Comparison of ENCODE assay signal across 8 cellular contexts in genomic region chr3:70982700-70983140, GRCh38.
DNase-seq lines count a peak whose midpoint lies in the region; ATAC-seq, FAIRE-seq and TF ChIP-seq lines count a peak whose summit lies in the region.

No MANE protein-coding gene starts in this region.

- H3K9me3 ChIP-seq in adipocyte (ENCODE audit: control insufficient read depth, low read length), result no peaks in the 10 kb centered on the region
- H3K9me3 ChIP-seq in cardiac muscle cell (ENCODE audit: low read depth), result no peaks in the 10 kb centered on the region

- H3K36me3 ChIP-seq in adipocyte (ENCODE audit: control insufficient read depth, insufficient read depth, low read length, severe bottlenecking) (peaks cover 35% of the 10 kb centered on the region), cardiac muscle cell (peaks cover 45% of the 10 kb centered on the region)

- peak overlapping the region; percentile 63 for H3K4me3 ChIP-seq in adipocyte (ENCODE audit: low read length)
- no peak overlapping the region for H3K4me3 ChIP-seq in cardiac muscle cell

- TF ChIP-seq CTCF in cardiac muscle cell (IDR thresholded peaks at IDR 0.05; ENCODE audit: low read depth, low read length), result no peak

- no peak for FAIRE-seq in HTR-8/SVneo (lab: Jason Lieb, UNC)

- H3K27me3 ChIP-seq in adipocyte (replicated peaks; ENCODE audit: control insufficient read depth, insufficient read depth, low read length), result no peaks in the 10 kb centered on the region
- H3K27me3 ChIP-seq in cardiac muscle cell, result no peaks in the 10 kb centered on the region

- H3K4me1 ChIP-seq in adipocyte (ENCODE audit: control insufficient read depth, insufficient read depth, low read length) (peaks cover 34% of the 10 kb centered on the region), cardiac muscle cell (ENCODE audit: low read depth) (peaks cover 10% of the 10 kb centered on the region)

- peak; percentile 16 for DNase-seq in stimulated activated CD4-positive, alpha-beta T cell treated with anti-CD3 and anti-CD28 coated beads, Interleukin-4, amount 100 ng/mL, for 24 hours
- no peak for DNase-seq in stimulated activated CD4-positive, alpha-beta T cell treated with anti-CD3 and anti-CD28 coated beads, Interleukin-2, amount 100 ng/mL, for 24 hours
- DNase-seq in HTR-8/SVneo (ENCODE audit: insufficient read length, low spot score) (peak; percentile 37), adipocyte (ENCODE audit: low read depth) (peak; percentile 80), cardiac muscle cell (ENCODE audit: low read depth in 1 of 2, low spot score in 1 of 2) (peak in 1 of 2 donors; percentile 74), pons (ENCODE audit: low spot score) (peak; percentile 78), NCI-H446 (lab: John Stamatoyannopoulos, UW) (no peak)

- ATAC-seq in GM18505 (IDR thresholded peaks at IDR 0.05; ENCODE audit: unreplicated experiment), result no peak

- no peak for TF ChIP-seq POLR2A in GM18505 (IDR thresholded peaks at IDR 0.05; ENCODE audit: borderline replicate concordance, extremely low read depth, insufficient read depth, insufficient read length)

- peak overlapping the region; percentile 85 for H3K9ac ChIP-seq in adipocyte (ENCODE audit: low read length)

- H3K27ac ChIP-seq in cardiac muscle cell, result peak overlapping the region; percentile 76

Comparison
In these comparisons a context has a peak if more than half of its experiments do, and no peak if none do; other contexts are left out.
1. DNase-seq: peak in stimulated activated CD4-positive, alpha-beta T cell treated with anti-CD3 and anti-CD28 coated beads, Interleukin-4, amount 100 ng/mL, for 24 hours (single experiment), HTR-8/SVneo (single experiment), adipocyte (single experiment) and pons (single experiment); none in stimulated activated CD4-positive, alpha-beta T cell treated with anti-CD3 and anti-CD28 coated beads, Interleukin-2, amount 100 ng/mL, for 24 hours (0 of 2) and NCI-H446 (0 of 2).